ENCODE assay signal across 13 cellular contexts in genomic region chr11:120392791-120393190, GRCh38.
"Had no signal": no experiment of that assay in that cellular context is flagged by ENCODE, and none has a peak within 500 bp of the region (broad histone marks: within the 10 kb centered on the region; RNA-seq: fewer than 3 reads in every experiment).

No MANE protein-coding gene starts in this region.

- DNase-seq: activated CD4-positive, alpha-beta memory T cell treated with anti-CD3 and anti-CD28 coated beads for 36 hours; activated gamma-delta T cell; activated T-cell treated with anti-CD3 and anti-CD28 coated beads, Interleukin-2, amount 50 U/mL, for 48 hours; effector CD4-positive, alpha-beta T cell; kidney; pancreas; spleen; stimulated activated CD4-positive, alpha-beta T cell treated with anti-CD3 and anti-CD28 coated beads, Interleukin-2, amount 100 ng/mL, for 24 hours; stimulated activated naive B cell treated with anti-CD40 and anti-IgM and Interleukin-4, amounts not matched to agents 10 μg/mL and 1 μg/mL and 100 μg/mL, for 72 hours; T-helper 9 cell; transverse colon had no signal

- H3K36me3 ChIP-seq: pancreas, spleen, transverse colon had no signal

- H3K27me3 ChIP-seq: pancreas, spleen, transverse colon had no signal

- H3K9me3 ChIP-seq: pancreas, transverse colon had no signal

- ATAC-seq: pancreas; stimulated activated naive B cell treated with anti-CD40 and anti-IgM and Interleukin-4, amounts not matched to agents 10 μg/mL and 1 μg/mL and 100 μg/mL, for 72 hours had no signal

- H3K4me3 ChIP-seq: coronary artery, pancreas, spleen, transverse colon had no signal

- H3K27ac ChIP-seq: VCaP had no signal
